8 cellular contexts compared by ENCODE assay signal in the genomic region with DNA sequence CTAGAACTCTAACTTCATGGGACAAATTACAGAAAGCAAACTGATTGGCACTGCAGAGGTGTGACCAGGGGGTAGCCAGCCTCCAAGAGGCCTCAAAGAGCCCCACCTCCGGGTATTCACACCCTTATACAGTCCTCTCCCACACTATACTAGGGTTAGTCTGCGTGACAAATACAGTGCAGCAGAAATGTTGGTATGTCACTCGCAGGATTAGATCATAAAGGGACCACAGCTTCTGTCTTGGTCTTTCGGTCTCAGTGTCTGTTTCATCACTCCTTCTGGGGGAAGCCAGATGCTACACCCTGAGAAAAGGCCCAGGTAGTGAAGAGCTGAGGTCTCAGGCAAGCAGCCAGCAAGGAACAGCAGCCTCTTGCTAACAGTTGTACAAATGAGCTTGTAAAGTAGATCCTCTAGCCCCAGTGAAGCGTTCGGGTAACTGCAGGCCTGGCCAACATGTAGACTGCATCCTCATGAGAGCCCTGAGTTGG.
DNase-seq lines count a peak whose midpoint lies in the region; ATAC-seq, FAIRE-seq and TF ChIP-seq lines count a peak whose summit lies in the region.

No MANE protein-coding gene starts in this region.

- H3K27me3 Mint-ChIP-seq in MCF 10A (ENCODE audit: insufficient read depth, unreplicated experiment): no peaks in the 10 kb centered on the region
- no peaks in the 10 kb centered on the region for H3K27me3 Mint-ChIP-seq in Caco-2 (ENCODE audit: insufficient read depth, unreplicated experiment)

- BruUV-seq in MCF 10A (replicated peaks; lab: Mats Ljungman, UMichigan) (no TSS peak), Caco-2 (replicated peaks; lab: Mats Ljungman, UMichigan) (no TSS peak)

- FAIRE-seq in GM18507 (lab: Jason Lieb, UNC) (peak; percentile 86), HTR-8/SVneo (lab: Jason Lieb, UNC) (no peak)

- no peaks in the 10 kb centered on the region for H3K9me3 ChIP-seq in gastrocnemius medialis
- no peaks in the 10 kb centered on the region for H3K9me3 ChIP-seq in Caco-2

- H3K36me3 ChIP-seq in gastrocnemius medialis (peaks cover 0 to 61% of the 10 kb centered on the region in 2 donors), Caco-2 (ENCODE audit: control insufficient read depth, insufficient read depth, low read length) (no peaks in the 10 kb centered on the region)

- H3K27me3 ChIP-seq in gastrocnemius medialis (no peaks in the 10 kb centered on the region), Caco-2 (replicated peaks; ENCODE audit: control insufficient read depth, insufficient read depth, low read length) (no peaks in the 10 kb centered on the region)

- H3K4me1 ChIP-seq in gastrocnemius medialis: peaks cover 30 to 39% of the 10 kb centered on the region in 2 donors
- H3K4me1 ChIP-seq in Caco-2: no peaks in the 10 kb centered on the region

- peak; percentile 87 for ATAC-seq in GM21515 (IDR thresholded peaks at IDR 0.05; ENCODE audit: unreplicated experiment)
- ATAC-seq in HG03460 (IDR thresholded peaks at IDR 0.05; ENCODE audit: unreplicated experiment): peak; percentile 95
- ATAC-seq in gastrocnemius medialis: no peak

- H3K9me3 Mint-ChIP-seq in MCF 10A (ENCODE audit: unreplicated experiment): no peaks in the 10 kb centered on the region
- H3K9me3 Mint-ChIP-seq in Caco-2 (ENCODE audit: unreplicated experiment): no peaks in the 10 kb centered on the region

- H3K4me3 ChIP-seq in gastrocnemius medialis: no peak overlapping the region
- no peak overlapping the region for H3K4me3 ChIP-seq in Caco-2 (ENCODE audit: low read depth, low read length)

- DNase-seq in GM18507 (ENCODE audit: extremely low spot score, insufficient read length, low read depth): peak; percentile 20
- no peak for DNase-seq in gastrocnemius medialis
- DNase-seq in MCF 10A (ENCODE audit: unreplicated experiment): no peak
- no peak for DNase-seq in GOT3 (lab: John Stamatoyannopoulos, UW)
- DNase-seq in HTR-8/SVneo (ENCODE audit: insufficient read length, low spot score): no peak
- no peak for DNase-seq in Caco-2

- in situ Hi-C loops in gastrocnemius medialis (cut with MboI; ENCODE audit: low sequenced_read_pairs in 4 of 4): no loop called here

- POLR2A ChIA-PET in MCF 10A (lab: Yijun Ruan, JAX) (interaction anchor here (0.8 kb wide), 1 partner anchor 26 kb away, joined by 3 read pairs; no protein-coding TSS in a partner anchor), Caco-2 (lab: Charles Lee) (no interaction called here)

- H3K36me3 Mint-ChIP-seq in MCF 10A (ENCODE audit: insufficient read depth, unreplicated experiment): peaks cover 40% of the 10 kb centered on the region
- H3K36me3 Mint-ChIP-seq in Caco-2 (ENCODE audit: insufficient read depth, unreplicated experiment): no peaks in the 10 kb centered on the region

- intact Hi-C loops in gastrocnemius medialis (cut with DNase I; ENCODE audit: low total_unique reads): loop anchor here (5.0 kb wide), 1 partner anchor 40 kb away; no protein-coding TSS in a partner anchor
- intact Hi-C loops in MCF 10A (cut with micrococcal nuclease): no loop called here
- intact Hi-C loops in Caco-2 (cut with micrococcal nuclease; ENCODE audit: unreplicated experiment): no loop called here

- no peak for TF ChIP-seq CTCF in gastrocnemius medialis (IDR thresholded peaks at IDR 0.05 in 4 of 5, conservative IDR thresholded peaks at IDR 0.05 in 1 of 5)
- TF ChIP-seq CTCF in MCF 10A (IDR thresholded peaks at IDR 0.05; ENCODE audit: unreplicated experiment): no peak
- no peak for TF ChIP-seq CTCF in Caco-2 (IDR thresholded peaks at IDR 0.05; ENCODE audit: insufficient read depth in 1 of 2, low read depth in 1 of 2, low read length in 1 of 2, severe bottlenecking in 1 of 2, unreplicated experiment in 1 of 2)

- peaks cover 5% of the 10 kb centered on the region for H3K4me1 Mint-ChIP-seq in MCF 10A (ENCODE audit: insufficient read depth, unreplicated experiment)
- H3K4me1 Mint-ChIP-seq in Caco-2 (ENCODE audit: low read depth, unreplicated experiment): no peaks in the 10 kb centered on the region

- no peak for TF ChIP-seq POLR2A in gastrocnemius medialis (IDR thresholded peaks at IDR 0.05)

- no peak overlapping the region for H3K27ac Mint-ChIP-seq in MCF 10A (ENCODE audit: low read depth, unreplicated experiment)
- no peak overlapping the region for H3K27ac Mint-ChIP-seq in Caco-2 (ENCODE audit: unreplicated experiment)

- H3K4me3 Mint-ChIP-seq in MCF 10A (ENCODE audit: unreplicated experiment): no peak overlapping the region
- H3K4me3 Mint-ChIP-seq in Caco-2 (ENCODE audit: unreplicated experiment): no peak overlapping the region

- CTCF ChIA-PET in MCF 10A (lab: Yijun Ruan, JAX) (interaction anchor here (0.6 to 1.1 kb wide), 7 partner anchors 17 to 1308 kb away, joined by 3 to 4 read pairs (median 3); no protein-coding TSS in a partner anchor), Caco-2 (lab: Charles Lee) (no interaction called here)

- H3K27ac ChIP-seq in gastrocnemius medialis: peak overlapping the region in 3 of 4 donors; percentile 16 to 51 (median 27)

Comparison
In these comparisons a context has a peak if more than half of its experiments do, and no peak if none do; other contexts are left out.
1. ATAC-seq: peak in GM21515 (single experiment) and HG03460 (single experiment); none in gastrocnemius medialis (0 of 2).